ENCODE assay signal across 1 cellular context in the genomic region with DNA sequence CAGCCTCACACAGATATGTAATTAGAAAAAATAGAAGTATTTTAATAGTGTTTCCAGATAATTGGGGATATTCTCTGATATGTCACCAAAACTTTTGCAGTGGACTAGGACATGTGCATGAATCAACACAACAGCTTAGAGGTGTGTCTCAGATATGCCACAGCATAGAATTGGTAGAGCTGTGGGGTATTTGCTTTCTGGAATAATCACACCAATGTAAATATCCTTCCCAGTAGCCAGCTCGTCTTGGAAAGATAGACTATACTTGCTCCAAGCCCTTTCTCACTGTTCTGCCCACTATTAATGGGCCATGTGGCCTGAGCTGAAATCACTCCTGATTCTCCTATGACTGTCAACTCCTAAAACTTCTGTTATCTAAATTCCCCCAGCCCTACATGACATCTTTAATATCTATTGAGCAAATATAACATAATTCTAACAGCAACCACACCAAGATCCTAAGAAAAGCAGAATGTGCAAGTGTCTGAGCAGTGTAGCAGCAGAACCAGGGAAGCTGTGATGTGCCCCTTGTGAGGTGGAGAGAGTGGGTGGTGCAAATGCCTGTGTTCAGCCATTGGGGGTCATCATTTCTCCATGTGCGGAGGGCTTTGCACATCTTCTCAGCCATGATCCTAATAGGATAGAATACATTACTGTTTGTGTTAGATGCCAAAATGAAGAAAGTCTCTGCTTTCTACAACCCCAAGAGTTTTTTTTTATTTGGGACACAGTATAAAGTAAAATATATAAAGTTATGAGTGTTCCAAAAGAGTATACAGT.
TF ChIP-seq lines count a peak whose summit lies in the region.

No MANE protein-coding gene starts in this region.

TF ChIP-seq in H1, 55 proteins besides CTCF, POLR2A, EP300 and RAD21:
- TF ChIP-seq RFX5 (IDR thresholded peaks at IDR 0.05; ENCODE audit: borderline replicate concordance, low read depth, low read length): no peak
- TF ChIP-seq SP4 (IDR thresholded peaks at IDR 0.05; ENCODE audit: low read length): no peak
- TF ChIP-seq YY1 (IDR thresholded peaks at IDR 0.05; ENCODE audit: low read depth, low read length): no peak
- TF ChIP-seq JUN (IDR thresholded peaks at IDR 0.05; ENCODE audit: low read depth, low read length): no peak
- no peak for TF ChIP-seq EZH2 (IDR thresholded peaks at IDR 0.05; ENCODE audit: low read depth, low read length, severe bottlenecking)
- no peak for TF ChIP-seq POLR2AphosphoS5 (IDR thresholded peaks at IDR 0.05; ENCODE audit: low read depth, low read length)
- TF ChIP-seq PHF8 (conservative IDR thresholded peaks at IDR 0.05; ENCODE audit: low read depth, low read length): no peak
- no peak for TF ChIP-seq ASH2L (IDR thresholded peaks at IDR 0.05; ENCODE audit: low read length)
- TF ChIP-seq BCL11A (IDR thresholded peaks at IDR 0.05; ENCODE audit: low read depth in 2 of 2, low read length in 2 of 2): no peak
- TF ChIP-seq, protein P1, sequence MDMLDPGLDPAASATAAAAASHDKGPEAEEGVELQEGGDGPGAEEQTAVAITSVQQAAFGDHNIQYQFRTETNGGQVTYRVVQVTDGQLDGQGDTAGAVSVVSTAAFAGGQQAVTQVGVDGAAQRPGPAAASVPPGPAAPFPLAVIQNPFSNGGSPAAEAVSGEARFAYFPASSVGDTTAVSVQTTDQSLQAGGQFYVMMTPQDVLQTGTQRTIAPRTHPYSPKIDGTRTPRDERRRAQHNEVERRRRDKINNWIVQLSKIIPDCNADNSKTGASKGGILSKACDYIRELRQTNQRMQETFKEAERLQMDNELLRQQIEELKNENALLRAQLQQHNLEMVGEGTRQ (IDR thresholded peaks at IDR 0.05; ENCODE audit: low read length): no peak
- no peak for TF ChIP-seq CBX5 (IDR thresholded peaks at IDR 0.05; ENCODE audit: low read depth, low read length)
- TF ChIP-seq, protein P2, sequence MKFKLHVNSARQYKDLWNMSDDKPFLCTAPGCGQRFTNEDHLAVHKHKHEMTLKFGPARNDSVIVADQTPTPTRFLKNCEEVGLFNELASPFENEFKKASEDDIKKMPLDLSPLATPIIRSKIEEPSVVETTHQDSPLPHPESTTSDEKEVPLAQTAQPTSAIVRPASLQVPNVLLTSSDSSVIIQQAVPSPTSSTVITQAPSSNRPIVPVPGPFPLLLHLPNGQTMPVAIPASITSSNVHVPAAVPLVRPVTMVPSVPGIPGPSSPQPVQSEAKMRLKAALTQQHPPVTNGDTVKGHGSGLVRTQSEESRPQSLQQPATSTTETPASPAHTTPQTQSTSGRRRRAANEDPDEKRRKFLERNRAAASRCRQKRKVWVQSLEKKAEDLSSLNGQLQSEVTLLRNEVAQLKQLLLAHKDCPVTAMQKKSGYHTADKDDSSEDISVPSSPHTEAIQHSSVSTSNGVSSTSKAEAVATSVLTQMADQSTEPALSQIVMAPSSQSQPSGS (IDR thresholded peaks at IDR 0.05; ENCODE audit: low read length): no peak
- TF ChIP-seq TBP (IDR thresholded peaks at IDR 0.05; ENCODE audit: low read depth, low read length): no peak
- no peak for TF ChIP-seq JUND (IDR thresholded peaks at IDR 0.05; ENCODE audit: low read length)
TF ChIP-seq in H1: peak in this region for 0.
